ENCODE assay signal across 19 cellular contexts in the genomic region with DNA sequence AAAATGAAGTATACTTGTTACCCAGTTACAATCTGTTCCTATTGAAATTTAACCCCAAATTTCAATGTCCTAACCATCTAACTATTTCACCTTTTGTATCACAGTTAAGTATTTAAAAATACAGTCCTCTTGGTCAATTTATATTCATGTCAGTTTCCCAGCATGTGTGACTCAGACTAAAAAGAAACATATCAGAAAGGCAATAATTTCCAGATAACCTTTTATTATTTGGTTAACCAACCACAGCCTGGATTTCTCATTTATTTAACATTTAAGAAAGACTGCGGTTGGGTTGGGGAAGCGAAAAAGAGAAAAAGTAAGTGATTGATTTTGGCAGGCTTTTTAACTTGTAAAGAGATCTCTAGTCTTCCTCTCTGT.
A peak's percentile ranks its signal among the peaks of the same experiment; 100 is the strongest.
DNase-seq lines count a peak whose midpoint lies in the region; ATAC-seq and TF ChIP-seq lines count a peak whose summit lies in the region.
"Had no signal": no experiment of that assay in that cellular context is flagged by ENCODE, and none has a peak within 500 bp of the region (broad histone marks: within the 10 kb centered on the region; RNA-seq: fewer than 3 reads in every experiment).

No MANE protein-coding gene starts in this region.

- H3K36me3 Mint-ChIP-seq in activated T-helper 17 cell treated with anti-CD3 and anti-CD28 coated beads, Interleukin-2, amount 50 U/mL, for 72 hours (ENCODE audit: low read depth), result no peaks in the 10 kb centered on the region

- peak overlapping the region; percentile 0 for H3K4me3 Mint-ChIP-seq in activated T-helper 17 cell treated with anti-CD3 and anti-CD28 coated beads, Interleukin-2, amount 50 U/mL, for 72 hours

- H3K9me3 Mint-ChIP-seq in activated T-helper 17 cell treated with anti-CD3 and anti-CD28 coated beads, Interleukin-2, amount 50 U/mL, for 72 hours, result peaks cover 5% of the 10 kb centered on the region

- DNase-seq in left ventricle myocardium inferior (no peak), left cardiac atrium (no peak), fibroblast of the aortic adventitia (ENCODE audit: low read depth) (peak; percentile 2), renal cortical epithelial cell (ENCODE audit: low read depth) (peak; percentile 22), aorta (no peak)
- DNase-seq in stimulated activated CD4-positive, alpha-beta T cell treated with anti-CD3 and anti-CD28 coated beads, Interleukin-4, amount 100 ng/mL, for 1 hour, result no peak
- DNase-seq: DMS 273 treated with DMSO at 0.1 percent for 48 hours; GDM1; GOT3; MV-4-11; NCI-H1417; NCI-H187 treated with DMSO at 0.1 percent for 48 hours; NCI-H69; NK-92 treated with Interleukin-12 subunit alpha and Interleukin-12 subunit beta, amount 100 ng/mL, for 24 hours had no signal

- no peaks in the 10 kb centered on the region for H3K27me3 Mint-ChIP-seq in activated T-helper 17 cell treated with anti-CD3 and anti-CD28 coated beads, Interleukin-2, amount 50 U/mL, for 72 hours

- H3K4me3 ChIP-seq in left ventricle myocardium inferior (no peak overlapping the region), fibroblast of the aortic adventitia (ENCODE audit: low read depth, low read length) (no peak overlapping the region), aorta (ENCODE audit: low read length in 2 of 2) (no peak overlapping the region)
- H3K4me3 ChIP-seq: GM12878 had no signal

- peak overlapping the region; percentile 53 for H3K27ac ChIP-seq in left ventricle myocardium inferior (replicated peaks)
- no peak overlapping the region for H3K27ac ChIP-seq in aorta (ENCODE audit: low read depth in 1 of 2, low read length in 2 of 2)
- H3K27ac ChIP-seq: C4-2B, RWPE1 had no signal

- 54 to 58% methylated on average over 2 of the region's 2 CpGs for WGBS in aorta, 2 donors

- H3K4me1 ChIP-seq in left ventricle myocardium inferior (peaks cover 27% of the 10 kb centered on the region), aorta (ENCODE audit: control insufficient read depth in 1 of 2, insufficient read depth in 2 of 2, low read length in 2 of 2) (no peaks in the 10 kb centered on the region)

- H3K9me3 ChIP-seq in left ventricle myocardium inferior (replicated peaks), result no peaks in the 10 kb centered on the region
- H3K9me3 ChIP-seq in aorta (ENCODE audit: control insufficient read depth, low read length), result peaks cover 2% of the 10 kb centered on the region

- H3K27ac Mint-ChIP-seq in activated T-helper 17 cell treated with anti-CD3 and anti-CD28 coated beads, Interleukin-2, amount 50 U/mL, for 72 hours, result no peak overlapping the region

- intact Hi-C loops in left ventricle myocardium inferior (cut with micrococcal nuclease), result no loop called here
- intact Hi-C loops in left cardiac atrium (cut with DNase I), result no loop called here
- intact Hi-C loops in aorta (cut with DNase I), result no loop called here

- TF ChIP-seq CTCF in left ventricle myocardium inferior (IDR thresholded peaks at IDR 0.05; ENCODE audit: borderline replicate concordance) (no peak), fibroblast of the aortic adventitia (IDR thresholded peaks at IDR 0.05; ENCODE audit: insufficient read depth, low read length) (no peak)

- ATAC-seq in left cardiac atrium, result no peak
- no peak for ATAC-seq in activated T-helper 17 cell treated with anti-CD3 and anti-CD28 coated beads, Interleukin-2, amount 50 U/mL, for 72 hours (replicated peaks)
- no peak for ATAC-seq in aorta (ENCODE audit: low FRiP score)
- ATAC-seq in HG02852 (IDR thresholded peaks at IDR 0.05; ENCODE audit: unreplicated experiment), result no peak

- no peaks in the 10 kb centered on the region for H3K36me3 ChIP-seq in left ventricle myocardium inferior
- no peaks in the 10 kb centered on the region for H3K36me3 ChIP-seq in aorta (ENCODE audit: control insufficient read depth in 1 of 2, insufficient read depth in 2 of 2, low read length in 1 of 2)

- H3K4me1 Mint-ChIP-seq in activated T-helper 17 cell treated with anti-CD3 and anti-CD28 coated beads, Interleukin-2, amount 50 U/mL, for 72 hours, result peaks cover 11% of the 10 kb centered on the region

- no peaks in the 10 kb centered on the region for H3K27me3 ChIP-seq in left ventricle myocardium inferior (ENCODE audit: low read depth)
- no peaks in the 10 kb centered on the region for H3K27me3 ChIP-seq in aorta (ENCODE audit: control insufficient read depth in 1 of 2, insufficient read depth in 2 of 2, low read length in 1 of 2)

Comparison
In these comparisons a context has a peak if more than half of its experiments do, and no peak if none do; other contexts are left out.
1. DNase-seq: peak in fibroblast of the aortic adventitia (single experiment) and renal cortical epithelial cell (single experiment); none in left ventricle myocardium inferior (single experiment), left cardiac atrium (single experiment), stimulated activated CD4-positive, alpha-beta T cell treated with anti-CD3 and anti-CD28 coated beads, Interleukin-4, amount 100 ng/mL, for 1 hour (single experiment) and aorta (0 of 2).